In genomic region chr18:48992791-48993555, GRCh38 we compare ENCODE assay signal across 1 cellular context.
TF ChIP-seq lines count a peak whose summit lies in the region.

No MANE protein-coding gene starts in this region.

TF ChIP-seq in GM12878, 131 proteins besides CTCF, POLR2A, EP300 and RAD21 (continued from another document):
- TF ChIP-seq ZBTB33 (IDR thresholded peaks at IDR 0.05) (no peak), HSF1 (IDR thresholded peaks at IDR 0.05; ENCODE audit: low read depth, low read length) (no peak), ATF3 (IDR thresholded peaks at IDR 0.05; ENCODE audit: borderline replicate concordance, extremely low read depth, low read depth, low read length) (no peak), PML (IDR thresholded peaks at IDR 0.05; ENCODE audit: low read length) (no peak), IKZF2 (IDR thresholded peaks at IDR 0.05) (peak; percentile 65 to 67), JUNB (IDR thresholded peaks at IDR 0.05) (no peak), RAD51 (IDR thresholded peaks at IDR 0.05) (no peak), TCF3 (IDR thresholded peaks at IDR 0.05; ENCODE audit: borderline replicate concordance, insufficient read depth, low read depth, low read length) (no peak), CBX3 (IDR thresholded peaks at IDR 0.05; ENCODE audit: borderline replicate concordance, low read depth) (no peak), MTA2 (IDR thresholded peaks at IDR 0.05; ENCODE audit: low read depth) (0 out of 2 replicates have a peak, but pooled peaks have one; percentile 19), POU2F2 (IDR thresholded peaks at IDR 0.05; ENCODE audit: borderline replicate concordance, low read depth, low read length) (no peak), SMAD5 (IDR thresholded peaks at IDR 0.05; ENCODE audit: low read depth) (no peak), REST (IDR thresholded peaks at IDR 0.05; ENCODE audit: low read depth, low read length) (no peak), EGR1 (IDR thresholded peaks at IDR 0.05; ENCODE audit: borderline replicate concordance in 1 of 2, low read depth in 2 of 2, low read length in 2 of 2) (no peak), NFIC (IDR thresholded peaks at IDR 0.05; ENCODE audit: low read depth, low read length) (no peak), NKRF (conservative IDR thresholded peaks at IDR 0.05) (no peak), CEBPZ (IDR thresholded peaks at IDR 0.05; ENCODE audit: low read depth, low read length) (no peak), SUZ12 (IDR thresholded peaks at IDR 0.05; ENCODE audit: unreplicated experiment) (no peak), RELB (IDR thresholded peaks at IDR 0.05; ENCODE audit: low read depth) (no peak), ZNF592 (IDR thresholded peaks at IDR 0.05) (no peak), ZNF24 (IDR thresholded peaks at IDR 0.05) (no peak), NBN (IDR thresholded peaks at IDR 0.05) (0 out of 2 replicates have a peak, but pooled peaks have one; percentile 41), BCL3 (IDR thresholded peaks at IDR 0.05; ENCODE audit: borderline replicate concordance, insufficient read depth, low read depth, low read length, poor library complexity, severe bottlenecking) (no peak), CREM (IDR thresholded peaks at IDR 0.05; ENCODE audit: low read depth) (no peak), YY1 (IDR thresholded peaks at IDR 0.05; ENCODE audit: low read depth, low read length) (no peak), JUND (IDR thresholded peaks at IDR 0.05; ENCODE audit: low read depth, low read length) (no peak), CREB1 (IDR thresholded peaks at IDR 0.05; ENCODE audit: low read depth) (no peak), IKZF1 (conservative IDR thresholded peaks at IDR 0.05) (0 out of 2 replicates have a peak, but pooled peaks have one; percentile 42), MEF2A (IDR thresholded peaks at IDR 0.05; ENCODE audit: insufficient read depth, low read depth, low read length) (no peak), RB1 (IDR thresholded peaks at IDR 0.05; ENCODE audit: borderline replicate concordance) (no peak), SRF (IDR thresholded peaks at IDR 0.05; ENCODE audit: low read depth in 2 of 2, low read length in 2 of 2) (no peak), TCF12 (IDR thresholded peaks at IDR 0.05; ENCODE audit: low read depth, low read length) (no peak), MXI1 (IDR thresholded peaks at IDR 0.05; ENCODE audit: low read depth, low read length) (no peak), MTA3 (IDR thresholded peaks at IDR 0.05; ENCODE audit: borderline replicate concordance, low read length) (no peak)
